Comparison of ENCODE assay signal across 13 cellular contexts in the genomic region with DNA sequence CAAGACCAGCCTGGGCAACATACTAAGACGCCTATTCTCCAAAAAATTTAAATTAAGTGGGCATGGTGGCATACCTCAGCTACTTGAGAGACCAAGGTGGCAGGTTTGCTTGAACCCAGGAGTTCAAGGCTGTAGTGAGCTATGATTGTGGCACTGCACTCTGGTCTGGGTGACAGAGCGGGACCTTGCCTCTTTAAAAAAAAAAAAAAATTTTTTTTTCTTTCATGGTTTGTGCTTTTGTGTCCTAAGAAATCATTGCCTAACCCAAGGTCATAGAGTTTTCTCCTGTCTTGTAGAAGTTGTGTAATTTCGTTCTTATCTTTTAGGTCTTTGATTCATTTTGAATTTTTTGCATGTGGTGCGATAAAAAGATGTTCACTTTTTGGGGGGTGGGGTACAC. TPM values are rescaled to one million over a fixed set of nuclear protein-coding genes. Genes with fewer than 3 reads are reported as not detected.
A peak's percentile ranks its signal among the peaks of the same experiment; 100 is the strongest.
DNase-seq lines count a peak whose midpoint lies in the region; ATAC-seq and TF ChIP-seq lines count a peak whose summit lies in the region.
"Had no signal": no experiment of that assay in that cellular context is flagged by ENCODE, and none has a peak within 500 bp of the region (broad histone marks: within the 10 kb centered on the region; RNA-seq: fewer than 3 reads in every experiment).

No MANE protein-coding gene starts in this region.

- H3K9me3 Mint-ChIP-seq in activated T-cell treated with anti-CD3 and anti-CD28 coated beads, Interleukin-2, amount 50 U/mL, for 72 hours, result peaks cover 0 to 1% of the 10 kb centered on the region in 2 donors
- peaks cover 5% of the 10 kb centered on the region for H3K9me3 Mint-ChIP-seq in endodermal cell
- H3K9me3 Mint-ChIP-seq: activated CD4-positive, alpha-beta T cell treated with anti-CD3 and anti-CD28 coated beads, Interleukin-2, amount 10 ng/mL, durations not matched to agents 7 days and 5 days had no signal

- H3K4me2 ChIP-seq in OCI-LY1 (ENCODE audit: low read length), result peak overlapping the region; percentile 41
- no peak overlapping the region for H3K4me2 ChIP-seq in trophoblast cell (ENCODE audit: low read length)

- no peak overlapping the region for H3K18ac ChIP-seq in trophoblast cell (ENCODE audit: low read length)

- H3K4me3 Mint-ChIP-seq in activated T-cell treated with anti-CD3 and anti-CD28 coated beads, Interleukin-2, amount 50 U/mL, for 72 hours, result peak overlapping the region; percentile 49 to 84
- H3K4me3 Mint-ChIP-seq in endodermal cell, result no peak overlapping the region
- H3K4me3 Mint-ChIP-seq: activated CD4-positive, alpha-beta T cell treated with anti-CD3 and anti-CD28 coated beads, Interleukin-2, amount 10 ng/mL, durations not matched to agents 7 days and 5 days had no signal

- H3K36me3 ChIP-seq in OCI-LY1 (ENCODE audit: insufficient read depth, low read length), result peaks cover 40% of the 10 kb centered on the region
- peaks cover 42% of the 10 kb centered on the region for H3K36me3 ChIP-seq in endodermal cell (ENCODE audit: control insufficient read depth, insufficient read depth, low read length)
- H3K36me3 ChIP-seq in trophoblast cell (ENCODE audit: control insufficient read depth in 1 of 2, insufficient read depth in 2 of 2, low read length in 2 of 2), result peaks cover 13 to 18% of the 10 kb centered on the region in 2 experiments

- no peak overlapping the region for H3K14ac ChIP-seq in trophoblast cell (ENCODE audit: low read length)

- H3K79me2 ChIP-seq in OCI-LY1 (ENCODE audit: insufficient read depth, low read length) (peaks cover 100% of the 10 kb centered on the region), trophoblast cell (ENCODE audit: control insufficient read depth, insufficient read depth, low read length, poor library complexity) (peaks cover 51% of the 10 kb centered on the region)

- no peak overlapping the region for H4K91ac ChIP-seq in trophoblast cell (ENCODE audit: low read depth, low read length)

- H3K9ac ChIP-seq in OCI-LY1 (ENCODE audit: low read length) (peak overlapping the region; percentile 0; the same call in 1 of the 2 replicates), endodermal cell (ENCODE audit: extremely low read depth, low read length, poor library complexity, severe bottlenecking) (no peak overlapping the region), trophoblast cell (ENCODE audit: low read length) (no peak overlapping the region)

- no peaks in the 10 kb centered on the region for H3K79me1 ChIP-seq in trophoblast cell (ENCODE audit: low read length)

- ATAC-seq in activated T-cell treated with anti-CD3 and anti-CD28 coated beads, Interleukin-2, amount 50 U/mL, for 72 hours (replicated peaks in 1 of 2), result no peak
- ATAC-seq in HG03442 (IDR thresholded peaks at IDR 0.05; ENCODE audit: unreplicated experiment) (no peak), HG03135 (IDR thresholded peaks at IDR 0.05; ENCODE audit: unreplicated experiment) (no peak)
- ATAC-seq: Right ventricle myocardium inferior had no signal

- peak overlapping the region; percentile 30 for H3K27ac Mint-ChIP-seq in activated T-cell treated with anti-CD3 and anti-CD28 coated beads, Interleukin-2, amount 50 U/mL, for 72 hours
- H3K27ac Mint-ChIP-seq in endodermal cell, result peak overlapping the region; percentile 39

- H3K23ac ChIP-seq in trophoblast cell (ENCODE audit: low read length), result no peak overlapping the region

- no peaks in the 10 kb centered on the region for H3K27me3 ChIP-seq in OCI-LY1 (ENCODE audit: insufficient read depth, low read length)
- no peaks in the 10 kb centered on the region for H3K27me3 ChIP-seq in endodermal cell (ENCODE audit: control insufficient read depth, insufficient read depth, low read length, poor library complexity, severe bottlenecking)
- no peaks in the 10 kb centered on the region for H3K27me3 ChIP-seq in trophoblast cell (ENCODE audit: insufficient read depth, low read length)

- H3K4me1 ChIP-seq in OCI-LY1 (ENCODE audit: insufficient read depth, low read length, severe bottlenecking), result peaks cover 58% of the 10 kb centered on the region
- no peaks in the 10 kb centered on the region for H3K4me1 ChIP-seq in endodermal cell (ENCODE audit: control insufficient read depth, insufficient read depth, low read length)
- H3K4me1 ChIP-seq in trophoblast cell (ENCODE audit: control insufficient read depth in 1 of 2, insufficient read depth in 2 of 2, low read length in 2 of 2), result peaks cover 2 to 3% of the 10 kb centered on the region in 2 experiments

- no peak overlapping the region for H2AK5ac ChIP-seq in trophoblast cell (ENCODE audit: low read length)

- H2BK5ac ChIP-seq in trophoblast cell (ENCODE audit: low read depth, low read length, poor library complexity), result no peak overlapping the region

- no peak overlapping the region for H4K8ac ChIP-seq in trophoblast cell (ENCODE audit: low read depth, low read length)

- no peaks in the 10 kb centered on the region for H3F3A ChIP-seq in OCI-LY1 (ENCODE audit: insufficient read depth, low read length)

- DNase-seq in activated T-cell treated with anti-CD3 and anti-CD28 coated beads, Interleukin-2, amount 50 U/mL, for 72 hours, result no peak
- DNase-seq in activated T-cell treated with anti-CD3 and anti-CD28 coated beads for 4 hours, result no peak
- DNase-seq in endodermal cell, result no peak
- no peak for DNase-seq in trophoblast cell
- DNase-seq in NCI-H2029 treated with DMSO at 0.1 percent for 48 hours (lab: John Stamatoyannopoulos, UW), result no peak
- DNase-seq: activated CD4-positive, alpha-beta T cell treated with anti-CD3 and anti-CD28 coated beads, Interleukin-2, amount 10 ng/mL, durations not matched to agents 7 days and 5 days; Caco-2; GDM1; NCI-H2081 had no signal

- H3K4me1 Mint-ChIP-seq in activated T-cell treated with anti-CD3 and anti-CD28 coated beads, Interleukin-2, amount 50 U/mL, for 72 hours (ENCODE audit: low read depth), result peaks cover 84% of the 10 kb centered on the region
- peaks cover 48% of the 10 kb centered on the region for H3K4me1 Mint-ChIP-seq in endodermal cell

- no peak overlapping the region for H4K12ac ChIP-seq in trophoblast cell (ENCODE audit: low read depth, low read length)

- H2AFZ ChIP-seq in OCI-LY1 (ENCODE audit: low read length), result no peak overlapping the region
- H2AFZ ChIP-seq in trophoblast cell (ENCODE audit: insufficient read depth, low read length, poor library complexity), result no peak overlapping the region

- H3K4ac ChIP-seq in trophoblast cell (ENCODE audit: low read depth, low read length), result peak overlapping the region; percentile 96

- H3K4me3 ChIP-seq in OCI-LY1 (ENCODE audit: low read depth, low read length, poor library complexity, severe bottlenecking) (peak overlapping the region; percentile 30), endodermal cell (ENCODE audit: low read length) (peak overlapping the region; percentile 48), trophoblast cell (ENCODE audit: low read depth, low read length) (no peak overlapping the region)

- no peaks in the 10 kb centered on the region for H3K9me2 ChIP-seq in OCI-LY1 (ENCODE audit: low read depth, low read length)

- no peak overlapping the region for H2BK120ac ChIP-seq in trophoblast cell (ENCODE audit: insufficient read depth, low read length, poor library complexity)

- H3K27ac ChIP-seq in OCI-LY1 (ENCODE audit: low read depth, low read length, poor library complexity, severe bottlenecking) (peak overlapping the region; percentile 41), endodermal cell (ENCODE audit: low read depth, low read length) (no peak overlapping the region), trophoblast cell (ENCODE audit: low read depth, low read length) (no peak overlapping the region)

- no peak overlapping the region for H2BK12ac ChIP-seq in trophoblast cell (ENCODE audit: low read length)

- peaks cover 0 to 14% of the 10 kb centered on the region in 2 donors for H3K36me3 Mint-ChIP-seq in activated T-cell treated with anti-CD3 and anti-CD28 coated beads, Interleukin-2, amount 50 U/mL, for 72 hours (ENCODE audit: insufficient read depth in 2 of 2)
- H3K36me3 Mint-ChIP-seq in endodermal cell (ENCODE audit: low read depth), result peaks cover 20% of the 10 kb centered on the region

- peaks cover 6% of the 10 kb centered on the region; the same call in 1 of the 2 replicates for H4K20me1 ChIP-seq in OCI-LY1 (ENCODE audit: insufficient read depth, low read length)

- H3K27me3 Mint-ChIP-seq in activated T-cell treated with anti-CD3 and anti-CD28 coated beads, Interleukin-2, amount 50 U/mL, for 72 hours (ENCODE audit: low read depth), result no peaks in the 10 kb centered on the region
- H3K27me3 Mint-ChIP-seq in endodermal cell (ENCODE audit: insufficient read depth), result no peaks in the 10 kb centered on the region
- H3K27me3 Mint-ChIP-seq: activated CD4-positive, alpha-beta T cell treated with anti-CD3 and anti-CD28 coated beads, Interleukin-2, amount 10 ng/mL, durations not matched to agents 7 days and 5 days had no signal

- H3K9me3 ChIP-seq in OCI-LY1 (ENCODE audit: low read length), result no peaks in the 10 kb centered on the region
- H3K9me3 ChIP-seq in endodermal cell (ENCODE audit: control insufficient read depth, low read length), result peaks cover 5% of the 10 kb centered on the region
- H3K9me3 ChIP-seq in trophoblast cell (ENCODE audit: insufficient read depth, low read depth, low read length), result no peaks in the 10 kb centered on the region
- H3K9me3 ChIP-seq: Caco-2 had no signal

- 88% methylated on average over 3 to 4 of the region's 4 CpGs for WGBS in endodermal cell (ENCODE audit: insufficient coverage in 1 of 2, insufficient read length in 1 of 2), 2 experiments
- WGBS in trophoblast cell (ENCODE audit: extremely low coverage, insufficient coverage, insufficient read length), result no CpG with 5 or more reads among the region's 4 CpGs

- no peak for TF ChIP-seq CTCF in OCI-LY1 (IDR thresholded peaks at IDR 0.05; ENCODE audit: low read length)
- no peak for TF ChIP-seq CTCF in endodermal cell (conservative IDR thresholded peaks at IDR 0.05)

RNA-seq across cellular contexts. Expression of a gene that starts 12.3 kb away (rescaled TPM):
- total RNA-seq in activated T-cell treated with anti-CD3 and anti-CD28 coated beads, Interleukin-2, amount 50 U/mL, for 72 hours, result 100 to 1,000 TPM in 1 of 2 donors, 10 to 100 TPM in 1; 95.8 to 104 TPM
- total RNA-seq in endodermal cell, result 100 to 1,000 TPM; 109 to 124 TPM
- 90.3 TPM for polyA plus RNA-seq in endodermal cell (2013, experiment 1 of 2)
- 95.6 TPM for polyA plus RNA-seq in endodermal cell (2013, experiment 2 of 2)
- 92.5 and 97.5 TPM in 2 replicates for polyA plus RNA-seq in trophoblast cell (2013)
